ENCODE assay signal across 14 cellular contexts in genomic region chr10:11051001-11051324, GRCh38.
"Had no signal": no experiment of that assay in that cellular context is flagged by ENCODE, and none has a peak within 500 bp of the region (broad histone marks: within the 10 kb centered on the region; RNA-seq: fewer than 3 reads in every experiment).

No MANE protein-coding gene starts in this region.

- H3K4me1 ChIP-seq: pancreas had no signal

- H3K4me3 Mint-ChIP-seq: activated B cell treated with CpG ODN at 0.5 μM for 24 hours; activated naive CD4-positive, alpha-beta T cell treated with anti-CD3 and anti-CD28 coated beads, Interleukin-2, amount 10 ng/mL, durations not matched to agents 7 days and 5 days; naive thymus-derived CD4-positive, alpha-beta T cell; type B pancreatic cell had no signal

- H3K9me3 Mint-ChIP-seq: activated B cell treated with CpG ODN at 0.5 μM for 24 hours; activated naive CD4-positive, alpha-beta T cell treated with anti-CD3 and anti-CD28 coated beads, Interleukin-2, amount 10 ng/mL, durations not matched to agents 7 days and 5 days; activated T-helper 2 cell treated with anti-CD3 and anti-CD28 coated beads, Interferon-gamma antibody, Interleukin-2, Interleukin-4, amounts not matched to agents 10 μg/mL and 5 μg/mL and 100 μg/mL, durations not matched to agents 14 hours and 24 hours and 36 hours; naive thymus-derived CD4-positive, alpha-beta T cell; type B pancreatic cell had no signal

- H3K27ac ChIP-seq: pancreas had no signal

- H3K9me3 ChIP-seq: pancreas, SK-N-SH had no signal

- ATAC-seq: naive thymus-derived CD4-positive, alpha-beta T cell; pancreas had no signal

- DNase-seq: activated B cell treated with CpG ODN at 0.5 μM for 24 hours; activated CD4-positive, alpha-beta T cell treated with anti-CD3 and anti-CD28 coated beads, Interleukin-2, amount 50 U/mL, for 1 hour; activated naive CD4-positive, alpha-beta T cell treated with anti-CD3 and anti-CD28 coated beads, Interleukin-2, amount 10 ng/mL, durations not matched to agents 7 days and 5 days; activated T-cell treated with anti-CD3 and anti-CD28 coated beads for 4 hours; effector CD4-positive, alpha-beta T cell; foreskin melanocyte; hippocampal formation; naive thymus-derived CD4-positive, alpha-beta T cell; pancreas; SK-N-SH had no signal

- H3K36me3 ChIP-seq: pancreas had no signal

- H3K27ac Mint-ChIP-seq: activated B cell treated with CpG ODN at 0.5 μM for 24 hours; activated naive CD4-positive, alpha-beta T cell treated with anti-CD3 and anti-CD28 coated beads, Interleukin-2, amount 10 ng/mL, durations not matched to agents 7 days and 5 days; activated T-helper 2 cell treated with anti-CD3 and anti-CD28 coated beads, Interferon-gamma antibody, Interleukin-2, Interleukin-4, amounts not matched to agents 10 μg/mL and 5 μg/mL and 100 μg/mL, durations not matched to agents 14 hours and 24 hours and 36 hours; type B pancreatic cell had no signal

- H3K36me3 Mint-ChIP-seq: activated naive CD4-positive, alpha-beta T cell treated with anti-CD3 and anti-CD28 coated beads, Interleukin-2, amount 10 ng/mL, durations not matched to agents 7 days and 5 days; naive thymus-derived CD4-positive, alpha-beta T cell; type B pancreatic cell had no signal

- H3K4me3 ChIP-seq: lung, pancreas, smooth muscle cell had no signal

- H3K4me1 Mint-ChIP-seq: activated B cell treated with CpG ODN at 0.5 μM for 24 hours had no signal

- H3K27me3 ChIP-seq: pancreas had no signal
